30 cellular contexts compared by ENCODE assay signal in the genomic region with DNA sequence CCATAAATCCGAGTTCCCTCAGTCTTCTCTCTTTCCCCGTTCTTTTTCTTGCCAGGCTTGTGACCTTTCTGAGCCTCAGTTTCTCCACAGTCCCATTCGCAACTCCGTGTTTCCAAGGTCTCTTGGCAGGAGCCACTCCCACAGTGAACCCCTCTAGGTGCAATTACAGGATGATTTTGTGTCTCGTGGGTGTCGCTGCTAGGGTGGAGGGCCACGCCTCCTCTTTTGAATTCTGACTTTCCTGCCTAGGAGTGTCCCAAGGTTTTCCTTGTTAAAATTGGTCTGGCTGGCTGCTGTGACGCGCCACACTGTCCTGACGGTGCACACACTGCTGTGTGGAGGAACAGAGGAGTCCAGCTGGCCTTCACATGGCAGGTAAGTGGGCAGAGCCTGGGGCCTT. TPM values are rescaled to one million over a fixed set of nuclear protein-coding genes. Genes with fewer than 3 reads are reported as not detected.
DNase-seq lines count a peak whose midpoint lies in the region; ATAC-seq and TF ChIP-seq lines count a peak whose summit lies in the region.
"Had no signal": no experiment of that assay in that cellular context is flagged by ENCODE, and none has a peak within 500 bp of the region (broad histone marks: within the 10 kb centered on the region; RNA-seq: fewer than 3 reads in every experiment).

A gene (plus strand): TSS at position 301 of the 400 bp plus-strand sequence. CDS start 68 bp downstream, at position 369.

- peaks cover 43% of the 10 kb centered on the region for H3K27me3 Mint-ChIP-seq in activated CD4-positive, alpha-beta T cell treated with anti-CD3 and anti-CD28 coated beads, Interleukin-2, amount 10 ng/mL, durations not matched to agents 24 days and 14 days
- peaks cover 27% of the 10 kb centered on the region for H3K27me3 Mint-ChIP-seq in activated CD4-positive, alpha-beta T cell treated with anti-CD3 and anti-CD28 coated beads for 36 hours
- peaks cover 5 to 18% of the 10 kb centered on the region in 2 donors for H3K27me3 Mint-ChIP-seq in T-cell
- peaks cover 6 to 36% (median 14%) of the 10 kb centered on the region in 5 donors for H3K27me3 Mint-ChIP-seq in naive thymus-derived CD8-positive, alpha-beta T cell

- H3K27me3 ChIP-seq in DND-41 (ENCODE audit: insufficient read depth, low read length, poor library complexity) (peaks cover 28% of the 10 kb centered on the region), left ventricle myocardium inferior (ENCODE audit: low read depth) (peaks cover 40% of the 10 kb centered on the region)
- H3K27me3 ChIP-seq: ascending aorta, upper lobe of left lung had no signal

- H3K4me2 ChIP-seq in DND-41 (ENCODE audit: insufficient read depth, low read length): peak within 1 kb of the TSS; percentile 35; the same call in 1 of the 2 replicates
- H3K4me2 ChIP-seq: KMS-11 had no signal

- DNase-seq in activated CD4-positive, alpha-beta T cell treated with anti-CD3 and anti-CD28 coated beads, Interleukin-2, amount 10 ng/mL, durations not matched to agents 24 days and 14 days: no peak
- DNase-seq in activated CD4-positive, alpha-beta T cell treated with anti-CD3 and anti-CD28 coated beads for 36 hours: no peak
- DNase-seq in DND-41 (no peak), T-cell (no peak), left ventricle myocardium inferior (no peak)
- no peak for DNase-seq in naive thymus-derived CD8-positive, alpha-beta T cell
- DNase-seq: effector CD4-positive, alpha-beta T cell; GOT3; hippocampal formation; mucosa of descending colon; NCI-H1417 treated with DMSO at 0.1 percent for 48 hours; NCI-H2081; NCI-H2227 treated with DMSO at 0.1 percent for 48 hours; NCI-H526 treated with DMSO at 0.1 percent for 48 hours; SHP77 treated with DMSO at 0.1 percent for 48 hours; stimulated activated CD4-positive, alpha-beta T cell treated with anti-CD3 and anti-CD28 coated beads, Interleukin-15, amount 100 ng/mL, for 24 hours; substantia nigra; upper lobe of left lung had no signal

- no peak within 1 kb of the TSS for H3K4me3 ChIP-seq in DND-41 (ENCODE audit: low read depth in 1 of 2, low read length in 2 of 2)
- H3K4me3 ChIP-seq in left ventricle myocardium inferior: no peak within 1 kb of the TSS
- H3K4me3 ChIP-seq: ascending aorta, lung, mucosa of descending colon, upper lobe of left lung had no signal

- H3K36me3 Mint-ChIP-seq in activated CD4-positive, alpha-beta T cell treated with anti-CD3 and anti-CD28 coated beads, Interleukin-2, amount 10 ng/mL, durations not matched to agents 24 days and 14 days (ENCODE audit: low read depth): no peaks in the 10 kb centered on the region
- no peaks in the 10 kb centered on the region for H3K36me3 Mint-ChIP-seq in activated CD4-positive, alpha-beta T cell treated with anti-CD3 and anti-CD28 coated beads for 36 hours (ENCODE audit: low read depth)
- H3K36me3 Mint-ChIP-seq in T-cell: no peaks in the 10 kb centered on the region
- H3K36me3 Mint-ChIP-seq in naive thymus-derived CD8-positive, alpha-beta T cell: no peaks in the 10 kb centered on the region
- H3K36me3 Mint-ChIP-seq: stimulated activated memory B cell treated with anti-CD40 and anti-IgM and Interleukin-4, amounts not matched to agents 10 μg/mL and 1 μg/mL and 100 μg/mL, for 72 hours had no signal

- H3K27ac ChIP-seq in DND-41 (ENCODE audit: low read length) (no peak within 1 kb of the TSS), left ventricle myocardium inferior (replicated peaks) (no peak within 1 kb of the TSS)
- H3K27ac ChIP-seq: ascending aorta, epithelial cell of prostate, KMS-11, upper lobe of left lung had no signal

- CTCF ChIA-PET in activated CD4-positive, alpha-beta T cell treated with anti-CD3 and anti-CD28 coated beads for 36 hours (lab: Charles Lee): interaction anchor here (1.5 kb wide), 1 partner anchor 142 kb away, joined by 3 read pairs; no protein-coding TSS in a partner anchor
- CTCF ChIA-PET in T-cell (lab: Charles Lee): no interaction called here

- no peak within 1 kb of the TSS for H3K9ac ChIP-seq in DND-41 (ENCODE audit: low read depth, low read length)
- H3K9ac ChIP-seq: KMS-11 had no signal

- H3K4me1 Mint-ChIP-seq in activated CD4-positive, alpha-beta T cell treated with anti-CD3 and anti-CD28 coated beads, Interleukin-2, amount 10 ng/mL, durations not matched to agents 24 days and 14 days: peaks cover 14% of the 10 kb centered on the region
- peaks cover 19% of the 10 kb centered on the region for H3K4me1 Mint-ChIP-seq in activated CD4-positive, alpha-beta T cell treated with anti-CD3 and anti-CD28 coated beads for 36 hours
- H3K4me1 Mint-ChIP-seq in T-cell: peaks cover 26 to 30% (median 27%) of the 10 kb centered on the region in 3 donors
- peaks cover 19 to 48% (median 28%) of the 10 kb centered on the region in 4 donors for H3K4me1 Mint-ChIP-seq in naive thymus-derived CD8-positive, alpha-beta T cell
- H3K4me1 Mint-ChIP-seq: nephron; stimulated activated memory B cell treated with anti-CD40 and anti-IgM and Interleukin-4, amounts not matched to agents 10 μg/mL and 1 μg/mL and 100 μg/mL, for 72 hours had no signal

- no peak for TF ChIP-seq CTCF in DND-41 (IDR thresholded peaks at IDR 0.05; ENCODE audit: borderline replicate concordance, extremely low read depth, low read length, poor library complexity, severe bottlenecking)
- TF ChIP-seq CTCF in left ventricle myocardium inferior (IDR thresholded peaks at IDR 0.05; ENCODE audit: borderline replicate concordance): no peak

- H3K9me3 ChIP-seq in DND-41 (ENCODE audit: insufficient read depth, low read length, severe bottlenecking): no peaks in the 10 kb centered on the region
- H3K9me3 ChIP-seq in left ventricle myocardium inferior (replicated peaks): no peaks in the 10 kb centered on the region
- H3K9me3 ChIP-seq: ascending aorta, mucosa of descending colon, upper lobe of left lung had no signal

- H3K4me1 ChIP-seq in DND-41 (ENCODE audit: insufficient read depth, low read length): peaks cover 18% of the 10 kb centered on the region
- no peaks in the 10 kb centered on the region for H3K4me1 ChIP-seq in left ventricle myocardium inferior
- H3K4me1 ChIP-seq: ascending aorta, upper lobe of left lung had no signal

- H3K4me3 Mint-ChIP-seq in activated CD4-positive, alpha-beta T cell treated with anti-CD3 and anti-CD28 coated beads, Interleukin-2, amount 10 ng/mL, durations not matched to agents 24 days and 14 days: peak within 1 kb of the TSS; percentile 58
- H3K4me3 Mint-ChIP-seq in activated CD4-positive, alpha-beta T cell treated with anti-CD3 and anti-CD28 coated beads for 36 hours: no peak within 1 kb of the TSS
- H3K4me3 Mint-ChIP-seq in T-cell: peak within 1 kb of the TSS in 2 of 3 donors; percentile 18 to 66
- H3K4me3 Mint-ChIP-seq in naive thymus-derived CD8-positive, alpha-beta T cell: peak within 1 kb of the TSS in 8 of 10 donors; percentile 36 to 76 (median 56)
- H3K4me3 Mint-ChIP-seq: nephron; stimulated activated memory B cell treated with anti-CD40 and anti-IgM and Interleukin-4, amounts not matched to agents 10 μg/mL and 1 μg/mL and 100 μg/mL, for 72 hours had no signal

- POLR2A ChIA-PET in activated CD4-positive, alpha-beta T cell treated with anti-CD3 and anti-CD28 coated beads for 36 hours (lab: Charles Lee): no interaction called here
- POLR2A ChIA-PET in T-cell (lab: Charles Lee): interaction anchor here in 1 of 2 donors (0.6 kb wide), 1 partner anchor 11 kb away, joined by 3 read pairs; no protein-coding TSS in a partner anchor
- POLR2A ChIA-PET in naive thymus-derived CD8-positive, alpha-beta T cell (lab: Charles Lee): no interaction called here

- peak within 1 kb of the TSS; percentile 35 for H3K27ac Mint-ChIP-seq in activated CD4-positive, alpha-beta T cell treated with anti-CD3 and anti-CD28 coated beads, Interleukin-2, amount 10 ng/mL, durations not matched to agents 24 days and 14 days
- no peak within 1 kb of the TSS for H3K27ac Mint-ChIP-seq in activated CD4-positive, alpha-beta T cell treated with anti-CD3 and anti-CD28 coated beads for 36 hours
- no peak within 1 kb of the TSS for H3K27ac Mint-ChIP-seq in T-cell
- peak within 1 kb of the TSS in 3 of 10 donors; percentile 1 to 49 (median 37) for H3K27ac Mint-ChIP-seq in naive thymus-derived CD8-positive, alpha-beta T cell
- H3K27ac Mint-ChIP-seq: activated T-helper 2 cell treated with anti-CD3 and anti-CD28 coated beads, Interferon-gamma antibody, Interleukin-2, Interleukin-4, amounts not matched to agents 10 μg/mL and 5 μg/mL and 100 μg/mL, durations not matched to agents 14 hours and 24 hours and 36 hours; nephron; stimulated activated memory B cell treated with anti-CD40 and anti-IgM and Interleukin-4, amounts not matched to agents 10 μg/mL and 1 μg/mL and 100 μg/mL, for 72 hours had no signal

- no peak for ATAC-seq in activated CD4-positive, alpha-beta T cell treated with anti-CD3 and anti-CD28 coated beads for 36 hours
- ATAC-seq in DND-41 (ENCODE audit: insufficient read depth, low read depth) (no peak), T-cell (replicated peaks in 1 of 4) (no peak), HG03378 (IDR thresholded peaks at IDR 0.05; ENCODE audit: unreplicated experiment) (no peak), GM18517 (IDR thresholded peaks at IDR 0.05; ENCODE audit: unreplicated experiment) (no peak)
- no peak for ATAC-seq in naive thymus-derived CD8-positive, alpha-beta T cell
- ATAC-seq: mucosa of descending colon; stimulated activated memory B cell treated with anti-CD40 and anti-IgM and Interleukin-4, amounts not matched to agents 10 μg/mL and 1 μg/mL and 100 μg/mL, for 72 hours had no signal

- H3K9me3 Mint-ChIP-seq in activated CD4-positive, alpha-beta T cell treated with anti-CD3 and anti-CD28 coated beads, Interleukin-2, amount 10 ng/mL, durations not matched to agents 24 days and 14 days: no peaks in the 10 kb centered on the region
- no peaks in the 10 kb centered on the region for H3K9me3 Mint-ChIP-seq in activated CD4-positive, alpha-beta T cell treated with anti-CD3 and anti-CD28 coated beads for 36 hours (ENCODE audit: low read depth)
- H3K9me3 Mint-ChIP-seq in T-cell: no peaks in the 10 kb centered on the region
- H3K9me3 Mint-ChIP-seq in naive thymus-derived CD8-positive, alpha-beta T cell: peaks cover 0 to 4% (median 0%) of the 10 kb centered on the region in 9 donors
- H3K9me3 Mint-ChIP-seq: activated T-helper 2 cell treated with anti-CD3 and anti-CD28 coated beads, Interferon-gamma antibody, Interleukin-2, Interleukin-4, amounts not matched to agents 10 μg/mL and 5 μg/mL and 100 μg/mL, durations not matched to agents 14 hours and 24 hours and 36 hours; nephron; stimulated activated memory B cell treated with anti-CD40 and anti-IgM and Interleukin-4, amounts not matched to agents 10 μg/mL and 1 μg/mL and 100 μg/mL, for 72 hours had no signal

- H4K20me1 ChIP-seq in DND-41 (ENCODE audit: insufficient read depth, low read length): peaks cover 33% of the 10 kb centered on the region

- intact Hi-C loops in activated CD4-positive, alpha-beta T cell treated with anti-CD3 and anti-CD28 coated beads, Interleukin-2, amount 10 ng/mL, durations not matched to agents 24 days and 14 days (cut with micrococcal nuclease): no loop called here
- intact Hi-C loops in activated CD4-positive, alpha-beta T cell treated with anti-CD3 and anti-CD28 coated beads for 36 hours (cut with DNase I, micrococcal nuclease): no loop called here
- intact Hi-C loops in left ventricle myocardium inferior (cut with micrococcal nuclease): no loop called here

- H3K36me3 ChIP-seq in DND-41 (ENCODE audit: insufficient read depth, low read length) (no peaks in the 10 kb centered on the region), left ventricle myocardium inferior (no peaks in the 10 kb centered on the region)
- H3K36me3 ChIP-seq: ascending aorta, upper lobe of left lung had no signal

- H3K79me2 ChIP-seq in DND-41 (ENCODE audit: insufficient read depth, low read length): no peaks in the 10 kb centered on the region

- no peak within 1 kb of the TSS for H2AFZ ChIP-seq in DND-41 (ENCODE audit: low read depth, low read length)

RNA-seq across cellular contexts. Expression of the gene that starts here (rescaled TPM):
- total RNA-seq in activated CD4-positive, alpha-beta T cell treated with anti-CD3 and anti-CD28 coated beads, Interleukin-2, amount 10 ng/mL, durations not matched to agents 24 days and 14 days: not detected in 2 replicates
- total RNA-seq in activated CD4-positive, alpha-beta T cell treated with anti-CD3 and anti-CD28 coated beads for 36 hours: not detected
- not detected for total RNA-seq in T-cell
- total RNA-seq in naive thymus-derived CD8-positive, alpha-beta T cell: not detected
- polyA plus RNA-seq in naive thymus-derived CD8-positive, alpha-beta T cell: not detected
- not detected for total RNA-seq in left ventricle myocardium inferior
- total RNA-seq: A172; activated T-helper 2 cell treated with anti-CD3 and anti-CD28 coated beads, Interferon-gamma antibody, Interleukin-2, Interleukin-4, amounts not matched to agents 10 μg/mL and 5 μg/mL and 100 μg/mL, durations not matched to agents 14 hours and 24 hours and 36 hours; ascending aorta; HT1080; lung; mucosa of descending colon; osteocyte; upper lobe of left lung had no signal
- polyA plus RNA-seq: lung had no signal
